Comparison of ENCODE assay signal across 23 cellular contexts in genomic region chr3:188486952-188487351, GRCh38.
"Had no signal": no experiment of that assay in that cellular context is flagged by ENCODE, and none has a peak within 500 bp of the region (broad histone marks: within the 10 kb centered on the region; RNA-seq: fewer than 3 reads in every experiment).

No MANE protein-coding gene starts in this region.

- H2AFZ ChIP-seq: parathyroid adenoma had no signal

- H3K27me3 ChIP-seq: brain microvascular endothelial cell, neutrophil, tibial nerve had no signal

- H3K36me3 ChIP-seq: brain microvascular endothelial cell had no signal

- ATAC-seq: activated naive CD4-positive, alpha-beta T cell treated with anti-CD3 and anti-CD28 coated beads, Interleukin-2, amount 50 U/mL, for 72 hours; esophagus mucosa; left ventricle myocardium superior; right cardiac atrium; stimulated activated effector memory CD8-positive, alpha-beta T cell treated with anti-CD3 and anti-CD28 coated beads, Interleukin-12 subunit alpha, Interleukin-12 subunit beta, amount 100 ng/mL, for 72 hours; stimulated activated naive CD8-positive, alpha-beta T cell treated with anti-CD3 and anti-CD28 coated beads, Interleukin-15, amount 100 ng/mL, for 72 hours had no signal

- H3K4me1 Mint-ChIP-seq: activated CD4-positive, alpha-beta memory T cell treated with anti-CD3 and anti-CD28 coated beads, Interleukin-2, amount 10 ng/mL, durations not matched to agents 7 days and 5 days had no signal

- H3K27me3 Mint-ChIP-seq: activated B cell treated with CpG ODN at 0.5 μM for 24 hours; activated CD4-positive, alpha-beta memory T cell treated with anti-CD3 and anti-CD28 coated beads, Interleukin-2, amount 10 ng/mL, durations not matched to agents 7 days and 5 days; stimulated activated naive CD8-positive, alpha-beta T cell treated with anti-CD3 and anti-CD28 coated beads, Interleukin-15, amount 100 ng/mL, for 72 hours had no signal

- H3K79me2 ChIP-seq: parathyroid adenoma had no signal

- H3K27ac Mint-ChIP-seq: activated CD4-positive, alpha-beta memory T cell treated with anti-CD3 and anti-CD28 coated beads, Interleukin-2, amount 10 ng/mL, durations not matched to agents 7 days and 5 days; activated naive CD4-positive, alpha-beta T cell treated with anti-CD3 and anti-CD28 coated beads, Interleukin-2, amount 50 U/mL, for 72 hours; nephron; stimulated activated effector memory CD8-positive, alpha-beta T cell treated with anti-CD3 and anti-CD28 coated beads, Interleukin-12 subunit alpha, Interleukin-12 subunit beta, amount 100 ng/mL, for 72 hours; stimulated activated naive CD8-positive, alpha-beta T cell treated with anti-CD3 and anti-CD28 coated beads, Interleukin-15, amount 100 ng/mL, for 72 hours had no signal

- H3K27ac ChIP-seq: neutrophil, parathyroid adenoma had no signal

- H3K9me3 ChIP-seq: neutrophil, tibial nerve had no signal

- H3K4me3 ChIP-seq: tibial nerve had no signal

- DNase-seq: activated B cell treated with CpG ODN at 0.5 μM for 24 hours; activated CD4-positive, alpha-beta memory T cell treated with anti-CD3 and anti-CD28 coated beads, Interleukin-2, amount 10 ng/mL, durations not matched to agents 7 days and 5 days; activated CD4-positive, alpha-beta T cell treated with anti-CD3 and anti-CD28 coated beads for 4 hours; aorta; brain microvascular endothelial cell; caudate nucleus; effector memory CD4-positive, alpha-beta T cell; hippocampal formation; left ventricle myocardium superior; mammary epithelial cell; midbrain; right cardiac atrium; stimulated activated CD4-positive, alpha-beta T cell treated with anti-CD3 and anti-CD28 coated beads, Interleukin-1b, Interleukin-23, amount 100 ng/mL, for 48 hours; stimulated activated naive CD8-positive, alpha-beta T cell treated with anti-CD3 and anti-CD28 coated beads, Interleukin-15, amount 100 ng/mL, for 72 hours; T-helper 1 cell; T-helper 9 cell had no signal

- H3K9ac ChIP-seq: parathyroid adenoma had no signal

- H3K4me3 Mint-ChIP-seq: activated B cell treated with CpG ODN at 0.5 μM for 24 hours; activated CD4-positive, alpha-beta memory T cell treated with anti-CD3 and anti-CD28 coated beads, Interleukin-2, amount 10 ng/mL, durations not matched to agents 7 days and 5 days; nephron; stimulated activated effector memory CD8-positive, alpha-beta T cell treated with anti-CD3 and anti-CD28 coated beads, Interleukin-12 subunit alpha, Interleukin-12 subunit beta, amount 100 ng/mL, for 72 hours; stimulated activated naive CD8-positive, alpha-beta T cell treated with anti-CD3 and anti-CD28 coated beads, Interleukin-15, amount 100 ng/mL, for 72 hours had no signal

- H3K9me3 Mint-ChIP-seq: nephron had no signal
